Comparison of ENCODE assay signal across 2 cellular contexts in genomic region chr2:114698504-114698903, GRCh38.
TF ChIP-seq lines count a peak whose summit lies in the region.

No MANE protein-coding gene starts in this region.

TF ChIP-seq in WTC11, 78 proteins besides CTCF, POLR2A, EP300 and RAD21 (continued from another document):
- TF ChIP-seq E2F5 (CRISPR knock-in tag; IDR thresholded peaks at IDR 0.05) (no peak), HMGA2 (CRISPR knock-in tag; IDR thresholded peaks at IDR 0.05) (no peak), FOXK1 (CRISPR knock-in tag; IDR thresholded peaks at IDR 0.05) (no peak), NFATC4 (CRISPR knock-in tag; IDR thresholded peaks at IDR 0.05) (no peak), SMAD4 (CRISPR knock-in tag; IDR thresholded peaks at IDR 0.05) (no peak)

TF ChIP-seq in SK-N-SH treated with all-trans-retinoic acid at 6 μM for 48 hours, 23 proteins besides CTCF, POLR2A, EP300 and RAD21 (continued from another document):
- TF ChIP-seq, protein P1, sequence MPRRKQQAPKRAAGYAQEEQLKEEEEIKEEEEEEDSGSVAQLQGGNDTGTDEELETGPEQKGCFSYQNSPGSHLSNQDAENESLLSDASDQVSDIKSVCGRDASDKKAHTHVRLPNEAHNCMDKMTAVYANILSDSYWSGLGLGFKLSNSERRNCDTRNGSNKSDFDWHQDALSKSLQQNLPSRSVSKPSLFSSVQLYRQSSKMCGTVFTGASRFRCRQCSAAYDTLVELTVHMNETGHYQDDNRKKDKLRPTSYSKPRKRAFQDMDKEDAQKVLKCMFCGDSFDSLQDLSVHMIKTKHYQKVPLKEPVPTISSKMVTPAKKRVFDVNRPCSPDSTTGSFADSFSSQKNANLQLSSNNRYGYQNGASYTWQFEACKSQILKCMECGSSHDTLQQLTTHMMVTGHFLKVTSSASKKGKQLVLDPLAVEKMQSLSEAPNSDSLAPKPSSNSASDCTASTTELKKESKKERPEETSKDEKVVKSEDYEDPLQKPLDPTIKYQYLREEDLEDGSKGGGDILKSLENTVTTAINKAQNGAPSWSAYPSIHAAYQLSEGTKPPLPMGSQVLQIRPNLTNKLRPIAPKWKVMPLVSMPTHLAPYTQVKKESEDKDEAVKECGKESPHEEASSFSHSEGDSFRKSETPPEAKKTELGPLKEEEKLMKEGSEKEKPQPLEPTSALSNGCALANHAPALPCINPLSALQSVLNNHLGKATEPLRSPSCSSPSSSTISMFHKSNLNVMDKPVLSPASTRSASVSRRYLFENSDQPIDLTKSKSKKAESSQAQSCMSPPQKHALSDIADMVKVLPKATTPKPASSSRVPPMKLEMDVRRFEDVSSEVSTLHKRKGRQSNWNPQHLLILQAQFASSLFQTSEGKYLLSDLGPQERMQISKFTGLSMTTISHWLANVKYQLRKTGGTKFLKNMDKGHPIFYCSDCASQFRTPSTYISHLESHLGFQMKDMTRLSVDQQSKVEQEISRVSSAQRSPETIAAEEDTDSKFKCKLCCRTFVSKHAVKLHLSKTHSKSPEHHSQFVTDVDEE (CRISPR knock-in tag; IDR thresholded peaks at IDR 0.05), result no peak
- TF ChIP-seq ARNTL (CRISPR knock-in tag; IDR thresholded peaks at IDR 0.05; ENCODE audit: borderline replicate concordance, low read depth) (no peak), ZC3H10 (CRISPR knock-in tag; IDR thresholded peaks at IDR 0.05) (no peak)
- TF ChIP-seq, protein P2, sequence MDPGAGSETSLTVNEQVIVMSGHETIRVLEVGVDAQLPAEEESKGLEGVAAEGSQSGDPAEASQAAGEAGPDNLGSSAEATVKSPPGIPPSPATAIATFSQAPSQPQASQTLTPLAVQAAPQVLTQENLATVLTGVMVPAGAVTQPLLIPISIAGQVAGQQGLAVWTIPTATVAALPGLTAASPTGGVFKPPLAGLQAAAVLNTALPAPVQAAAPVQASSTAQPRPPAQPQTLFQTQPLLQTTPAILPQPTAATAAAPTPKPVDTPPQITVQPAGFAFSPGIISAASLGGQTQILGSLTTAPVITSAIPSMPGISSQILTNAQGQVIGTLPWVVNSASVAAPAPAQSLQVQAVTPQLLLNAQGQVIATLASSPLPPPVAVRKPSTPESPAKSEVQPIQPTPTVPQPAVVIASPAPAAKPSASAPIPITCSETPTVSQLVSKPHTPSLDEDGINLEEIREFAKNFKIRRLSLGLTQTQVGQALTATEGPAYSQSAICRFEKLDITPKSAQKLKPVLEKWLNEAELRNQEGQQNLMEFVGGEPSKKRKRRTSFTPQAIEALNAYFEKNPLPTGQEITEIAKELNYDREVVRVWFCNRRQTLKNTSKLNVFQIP (CRISPR knock-in tag; IDR thresholded peaks at IDR 0.05; ENCODE audit: borderline replicate concordance, low read depth), result no peak
